In the genomic region with DNA sequence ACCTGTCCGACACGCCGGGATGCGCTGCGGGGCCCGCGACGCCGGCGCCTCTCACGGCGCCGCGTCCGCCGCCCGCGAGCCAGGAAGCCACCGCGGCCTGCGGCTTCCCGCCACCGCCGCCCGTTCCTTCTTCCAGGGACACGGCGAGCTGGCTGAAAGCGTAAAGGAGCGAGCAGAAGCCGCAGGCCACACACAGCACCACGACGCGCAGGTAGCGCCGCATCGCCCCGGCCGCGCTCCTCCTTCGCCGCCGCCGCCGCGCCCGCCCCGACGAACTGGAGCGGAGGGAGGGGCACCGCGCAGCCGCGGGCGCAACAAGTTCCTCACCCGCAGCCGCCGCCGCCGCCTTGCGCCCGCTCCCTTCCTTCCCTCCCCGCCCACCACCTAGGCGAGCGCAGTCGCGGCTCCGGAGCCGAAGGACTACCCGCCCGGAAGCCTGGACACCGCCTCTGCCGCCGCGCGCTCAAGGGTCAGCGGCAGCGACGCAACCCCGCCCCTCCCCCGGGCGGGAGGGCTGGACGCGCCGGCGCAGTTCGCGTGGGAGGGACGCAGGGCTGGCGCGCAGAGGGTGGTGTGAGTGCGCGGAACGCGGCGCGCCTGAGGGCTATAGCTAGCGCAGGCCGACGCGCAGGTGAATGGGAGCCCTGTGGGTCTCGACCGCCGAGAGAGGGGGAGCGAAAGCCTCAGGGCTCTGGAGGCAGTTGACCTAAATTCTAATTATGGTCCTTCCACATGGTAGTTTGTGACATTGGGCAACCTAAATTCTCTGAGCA, we compare ENCODE assay signal across 7 cellular contexts. TPM values are rescaled to one million over a fixed set of nuclear protein-coding genes. Genes with fewer than 3 reads are reported as not detected.
DNase-seq lines count a peak whose midpoint lies in the region; ATAC-seq and TF ChIP-seq lines count a peak whose summit lies in the region.

A gene with protein sequence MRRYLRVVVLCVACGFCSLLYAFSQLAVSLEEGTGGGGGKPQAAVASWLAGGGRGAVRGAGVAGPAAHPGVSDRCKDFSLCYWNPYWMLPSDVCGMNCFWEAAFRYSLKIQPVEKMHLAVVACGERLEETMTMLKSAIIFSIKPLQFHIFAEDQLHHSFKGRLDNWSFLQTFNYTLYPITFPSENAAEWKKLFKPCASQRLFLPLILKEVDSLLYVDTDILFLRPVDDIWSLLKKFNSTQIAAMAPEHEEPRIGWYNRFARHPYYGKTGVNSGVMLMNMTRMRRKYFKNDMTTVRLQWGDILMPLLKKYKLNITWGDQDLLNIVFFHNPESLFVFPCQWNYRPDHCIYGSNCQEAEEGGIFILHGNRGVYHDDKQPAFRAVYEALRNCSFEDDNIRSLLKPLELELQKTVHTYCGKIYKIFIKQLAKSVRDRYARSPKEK (minus strand): TSS at position 451 of the 773 bp plus-strand sequence. CDS start 228 bp downstream, at position 223.

- H3K79me2 ChIP-seq in hepatocyte, result peaks cover 44% of the 10 kb centered on the region

- H3K4me1 ChIP-seq in hepatocyte (ENCODE audit: insufficient read depth), result peaks cover 22% of the 10 kb centered on the region

- peak; percentile 80 for TF ChIP-seq POLR2A in GM18505 (IDR thresholded peaks at IDR 0.05; ENCODE audit: borderline replicate concordance, extremely low read depth, insufficient read depth, insufficient read length)

- H3K27me3 ChIP-seq in hepatocyte, result no peaks in the 10 kb centered on the region

- 7% methylated on average over 82 of the region's 104 CpGs for WGBS in hepatocyte (ENCODE audit: low lambda C conversion rate, missing lambda C conversion rate)

- peak within 1 kb of the TSS; percentile 98 for H3K4me3 ChIP-seq in hepatocyte

- no peaks in the 10 kb centered on the region for H3K9me2 ChIP-seq in hepatocyte (replicated peaks; ENCODE audit: insufficient read depth)

- no peaks in the 10 kb centered on the region for H3K9me3 ChIP-seq in hepatocyte (ENCODE audit: low read depth)

- peak within 1 kb of the TSS; percentile 89 for H3K27ac ChIP-seq in hepatocyte

- H3K36me3 ChIP-seq in hepatocyte (replicated peaks; ENCODE audit: insufficient read depth, low read depth), result no peaks in the 10 kb centered on the region

- no peak for TF ChIP-seq CTCF in hepatocyte (IDR thresholded peaks at IDR 0.05; ENCODE audit: poor library complexity)

- peaks cover 29% of the 10 kb centered on the region for H4K20me1 ChIP-seq in hepatocyte (ENCODE audit: insufficient read depth, poor library complexity, severe bottlenecking)

- peak within 1 kb of the TSS; percentile 91 for H2AFZ ChIP-seq in hepatocyte

- H3K4me2 ChIP-seq in hepatocyte, result peak within 1 kb of the TSS; percentile 88

- peak; percentile 51 for DNase-seq in NCI-H187 treated with DMSO at 0.1 percent for 48 hours (lab: John Stamatoyannopoulos, UW)
- peak; percentile 70 for DNase-seq in T-helper 9 cell
- DNase-seq in astrocyte of the hippocampus (ENCODE audit: low read depth, low spot score), result peak; percentile 97
- peak; percentile 96 for DNase-seq in hepatocyte (ENCODE audit: low spot score)
- peak; percentile 95 for DNase-seq in retina

- ATAC-seq in GM18505 (IDR thresholded peaks at IDR 0.05; ENCODE audit: unreplicated experiment) (peak; percentile 95), HG02943 (IDR thresholded peaks at IDR 0.05; ENCODE audit: low read depth, unreplicated experiment) (peak; percentile 90)

RNA-seq across cellular contexts. Expression of the gene that starts here (rescaled TPM):
- total RNA-seq in hepatocyte, result 21.2 and 28.8 TPM in 2 replicates
- polyA plus RNA-seq in hepatocyte, result 9.0 and 11.6 TPM in 2 replicates

Comparison
In these comparisons a context has a peak if more than half of its experiments do, and no peak if none do; other contexts are left out.
1. Peak in every context shown above with its lines: DNase-seq, ATAC-seq, H3K4me3 ChIP-seq and H3K27ac ChIP-seq.